8 cellular contexts compared by ENCODE assay signal in the genomic region with DNA sequence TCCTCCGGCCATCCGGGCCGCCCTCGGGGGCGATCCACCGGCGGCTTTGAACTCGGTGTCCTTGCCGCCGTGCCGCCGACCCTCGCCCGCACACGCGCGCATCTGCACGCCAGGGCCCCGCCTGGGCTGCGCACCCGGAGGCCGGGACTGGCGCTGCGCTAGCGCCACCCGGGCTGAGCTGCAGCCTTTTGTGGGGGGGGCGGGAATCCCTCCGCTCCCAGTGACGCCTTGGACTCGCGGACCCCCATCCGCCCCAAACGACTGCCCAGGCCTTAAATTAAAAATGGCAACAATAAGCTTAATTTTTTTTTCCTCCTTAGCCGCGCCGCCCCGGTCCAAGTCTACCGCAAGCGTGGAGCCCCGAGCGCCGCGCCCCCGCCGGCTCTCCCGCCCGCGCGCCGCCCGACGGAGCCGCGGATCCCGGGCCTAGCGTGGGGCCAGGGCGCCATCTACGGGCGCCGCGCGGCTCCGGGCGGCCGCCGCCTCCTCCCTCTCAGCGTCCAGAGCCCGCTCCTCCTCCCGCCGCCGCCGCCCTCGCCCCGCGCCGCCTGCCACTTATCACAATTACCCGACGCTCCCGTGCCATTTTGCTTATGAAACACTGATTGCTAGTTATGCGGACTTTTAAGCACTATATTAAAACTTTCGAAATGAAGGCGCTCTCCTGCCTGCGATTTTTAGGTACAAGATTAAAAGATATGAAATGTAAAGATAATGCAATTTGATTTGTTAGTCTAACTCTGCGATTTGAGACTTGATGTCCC. TPM values are rescaled to one million over a fixed set of nuclear protein-coding genes. Genes with fewer than 3 reads are reported as not detected.
DNase-seq lines count a peak whose midpoint lies in the region; ATAC-seq and TF ChIP-seq lines count a peak whose summit lies in the region.

No MANE protein-coding gene starts in this region.

- H3K9me3 Mint-ChIP-seq in T-helper 1 cell treated with Interleukin-12 subunit alpha and Interleukin-12 subunit beta and Interleukin-4 antibody, amounts not matched to agents 30 μg/mL and 1 μg/mL, for 36 hours = peaks cover 3% of the 10 kb centered on the region
- no peaks in the 10 kb centered on the region for H3K9me3 Mint-ChIP-seq in natural killer cell treated with Interleukin-12 subunit alpha and Interleukin-12 subunit beta and Interleukin-15 and Interleukin-18, amount 100 ng/mL, for 72 hours

- peak; percentile 29 for DNase-seq in DMS153 (lab: John Stamatoyannopoulos, UW)
- peak; percentile 69 to 70 for DNase-seq in erythroblast (lab: John Stamatoyannopoulos, UW)
- DNase-seq in natural killer cell treated with Interleukin-12 subunit alpha and Interleukin-12 subunit beta and Interleukin-15 and Interleukin-18, amount 100 ng/mL, for 72 hours (ENCODE audit: low spot score) = no peak
- peak in 1 of 2 donors; percentile 60 for DNase-seq in uterus
- DNase-seq in SHP77 (lab: John Stamatoyannopoulos, UW) = no peak
- DNase-seq in cerebellar nuclear complex (lab: John Stamatoyannopoulos, UW) = no peak

- peaks cover 35 to 45% of the 10 kb centered on the region in 2 donors for H3K27me3 ChIP-seq in uterus

- no peak overlapping the region for H3K4me3 Mint-ChIP-seq in T-helper 1 cell treated with Interleukin-12 subunit alpha and Interleukin-12 subunit beta and Interleukin-4 antibody, amounts not matched to agents 30 μg/mL and 1 μg/mL, for 36 hours
- H3K4me3 Mint-ChIP-seq in natural killer cell treated with Interleukin-12 subunit alpha and Interleukin-12 subunit beta and Interleukin-15 and Interleukin-18, amount 100 ng/mL, for 72 hours = peak overlapping the region; percentile 5

- no peaks in the 10 kb centered on the region for H3K36me3 ChIP-seq in uterus

- no peaks in the 10 kb centered on the region for H3K9me3 ChIP-seq in uterus

- H3K27ac ChIP-seq in uterus = no peak overlapping the region

- H3K27ac Mint-ChIP-seq in T-helper 1 cell treated with Interleukin-12 subunit alpha and Interleukin-12 subunit beta and Interleukin-4 antibody, amounts not matched to agents 30 μg/mL and 1 μg/mL, for 36 hours = peak overlapping the region; percentile 74
- H3K27ac Mint-ChIP-seq in natural killer cell treated with Interleukin-12 subunit alpha and Interleukin-12 subunit beta and Interleukin-15 and Interleukin-18, amount 100 ng/mL, for 72 hours = peak overlapping the region in 1 of 2 donors; percentile 75

- H3K27me3 Mint-ChIP-seq in T-helper 1 cell treated with Interleukin-12 subunit alpha and Interleukin-12 subunit beta and Interleukin-4 antibody, amounts not matched to agents 30 μg/mL and 1 μg/mL, for 36 hours (ENCODE audit: low read depth) = peaks cover 67% of the 10 kb centered on the region
- H3K27me3 Mint-ChIP-seq in natural killer cell treated with Interleukin-12 subunit alpha and Interleukin-12 subunit beta and Interleukin-15 and Interleukin-18, amount 100 ng/mL, for 72 hours = peaks cover 38 to 56% of the 10 kb centered on the region in 2 donors

- intact Hi-C loops in uterus (cut with DNase I; ENCODE audit: low total_unique reads) = loop anchor here (5.0 kb wide), 1 partner anchor 939 kb away; no protein-coding TSS in a partner anchor

- ATAC-seq in HG02870 (IDR thresholded peaks at IDR 0.05; ENCODE audit: unreplicated experiment) = peak; percentile 55
- ATAC-seq in natural killer cell treated with Interleukin-12 subunit alpha and Interleukin-12 subunit beta and Interleukin-15 and Interleukin-18, amount 100 ng/mL, for 72 hours = peak; percentile 69 to 73

- peak; percentile 28 to 82 (median 76) for TF ChIP-seq CTCF in uterus (IDR thresholded peaks at IDR 0.05)

- TF ChIP-seq POLR2A in erythroblast (IDR thresholded peaks at IDR 0.05; ENCODE audit: low read length) = no peak
- TF ChIP-seq POLR2A in uterus (IDR thresholded peaks at IDR 0.05) = no peak

- peaks cover 0 to 8% of the 10 kb centered on the region in 2 donors for H3K4me1 ChIP-seq in uterus

- peaks cover 9% of the 10 kb centered on the region for H3K4me1 Mint-ChIP-seq in T-helper 1 cell treated with Interleukin-12 subunit alpha and Interleukin-12 subunit beta and Interleukin-4 antibody, amounts not matched to agents 30 μg/mL and 1 μg/mL, for 36 hours (ENCODE audit: low read depth)
- H3K4me1 Mint-ChIP-seq in natural killer cell treated with Interleukin-12 subunit alpha and Interleukin-12 subunit beta and Interleukin-15 and Interleukin-18, amount 100 ng/mL, for 72 hours (ENCODE audit: low read depth in 2 of 2) = peaks cover 6 to 9% of the 10 kb centered on the region in 2 donors

- peaks cover 6% of the 10 kb centered on the region for H3K36me3 Mint-ChIP-seq in T-helper 1 cell treated with Interleukin-12 subunit alpha and Interleukin-12 subunit beta and Interleukin-4 antibody, amounts not matched to agents 30 μg/mL and 1 μg/mL, for 36 hours (ENCODE audit: low read depth)
- H3K36me3 Mint-ChIP-seq in natural killer cell treated with Interleukin-12 subunit alpha and Interleukin-12 subunit beta and Interleukin-15 and Interleukin-18, amount 100 ng/mL, for 72 hours = no peaks in the 10 kb centered on the region

- peak overlapping the region in 1 of 2 donors; percentile 19 for H3K4me3 ChIP-seq in uterus

RNA-seq across cellular contexts. Expression of gene EBF3, which starts 7.5 kb away (rescaled TPM):
- total RNA-seq in natural killer cell treated with Interleukin-12 subunit alpha and Interleukin-12 subunit beta and Interleukin-15 and Interleukin-18, amount 100 ng/mL, for 72 hours = not detected
- 10 to 100 TPM in 1 of 4 donors, 1 to 10 TPM in 2, under 1 TPM in 1; 0.77 to 10.7 (median 6.0) TPM for total RNA-seq in uterus

Comparison
In these comparisons a context has a peak if more than half of its experiments do, and no peak if none do; other contexts are left out.
1. DNase-seq: peak in DMS153 (single experiment) and erythroblast (2 of 2); none in natural killer cell treated with Interleukin-12 subunit alpha and Interleukin-12 subunit beta and Interleukin-15 and Interleukin-18, amount 100 ng/mL, for 72 hours (single experiment), SHP77 (0 of 2) and cerebellar nuclear complex (0 of 2).